24 cellular contexts compared by ENCODE assay signal in the genomic region with DNA sequence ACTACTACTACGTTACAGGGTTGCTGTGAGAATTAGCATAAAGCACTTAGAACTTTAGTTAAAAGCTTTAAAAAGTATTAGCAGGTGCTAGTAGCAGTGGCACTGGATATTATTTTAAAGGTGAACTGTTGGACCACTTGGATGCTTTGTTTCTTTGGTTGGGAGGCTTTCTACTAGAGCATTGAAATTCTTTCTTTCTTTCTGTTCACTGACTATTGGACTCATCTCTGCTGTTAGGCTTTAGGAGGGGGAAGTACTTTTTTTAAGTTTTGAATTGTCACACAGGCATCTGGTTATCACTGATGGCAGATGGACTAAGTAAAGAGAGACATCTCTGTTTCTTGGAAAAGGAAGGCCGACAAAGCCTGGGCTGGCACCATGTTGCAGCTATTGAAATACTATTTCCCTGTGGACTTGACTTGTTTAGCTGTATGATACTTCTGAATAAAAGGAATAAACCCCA. TPM values are rescaled to one million over a fixed set of nuclear protein-coding genes. Genes with fewer than 3 reads are reported as not detected.
DNase-seq lines count a peak whose midpoint lies in the region; ATAC-seq, FAIRE-seq and TF ChIP-seq lines count a peak whose summit lies in the region.
"Had no signal": no experiment of that assay in that cellular context is flagged by ENCODE, and none has a peak within 500 bp of the region (broad histone marks: within the 10 kb centered on the region; RNA-seq: fewer than 3 reads in every experiment).

No MANE protein-coding gene starts in this region.

- H3K36me3 Mint-ChIP-seq in activated B cell treated with CpG ODN at 0.5 μM for 24 hours (ENCODE audit: low read depth) (peaks cover 8% of the 10 kb centered on the region), natural killer cell (no peaks in the 10 kb centered on the region)

- H3K27ac Mint-ChIP-seq in activated B cell treated with CpG ODN at 0.5 μM for 24 hours (peak overlapping the region; percentile 10), natural killer cell (peak overlapping the region; percentile 88 to 94)
- H3K27ac Mint-ChIP-seq: CD4-positive, alpha-beta T cell had no signal

- POLR2A ChIA-PET in activated B cell treated with CpG ODN at 0.5 μM for 24 hours (lab: Charles Lee) = interaction anchor here (1.1 kb wide), 1 partner anchor 9 kb away, joined by 5 read pairs; no protein-coding TSS in a partner anchor

- H3K9me3 Mint-ChIP-seq in activated B cell treated with CpG ODN at 0.5 μM for 24 hours (no peaks in the 10 kb centered on the region), natural killer cell (no peaks in the 10 kb centered on the region)
- H3K9me3 Mint-ChIP-seq: CD4-positive, alpha-beta T cell had no signal

- no peak for ATAC-seq in activated B cell treated with CpG ODN at 0.5 μM for 24 hours (ENCODE audit: low read depth)
- ATAC-seq in natural killer cell = no peak
- ATAC-seq in HG02938 (IDR thresholded peaks at IDR 0.05; ENCODE audit: unreplicated experiment) = no peak
- ATAC-seq: HCT116 had no signal

- intact Hi-C loops in activated B cell treated with CpG ODN at 0.5 μM for 24 hours (cut with micrococcal nuclease) = loop anchor here (10.0 kb wide), 1 partner anchor 677 kb away; no protein-coding TSS in a partner anchor
- intact Hi-C loops in natural killer cell (cut with micrococcal nuclease) = loop anchor here (10.0 kb wide), 1 partner anchor 1537 kb away; the partner anchor contains the start of gene AHI1
- intact Hi-C loops in kidney (cut with DNase I) = no loop called here

- no peak overlapping the region for H3K27ac ChIP-seq in kidney (ENCODE audit: low read depth in 2 of 2, low read length in 2 of 2)
- H3K27ac ChIP-seq: suprapubic skin, uterus, WERI-Rb-1 had no signal

- no peak for FAIRE-seq in kidney (lab: Jason Lieb, UNC)
- FAIRE-seq: endothelial cell of umbilical vein, GM12892 had no signal

- H3K9me3 ChIP-seq in kidney (ENCODE audit: control insufficient read depth in 1 of 2, low read length in 2 of 2) = no peaks in the 10 kb centered on the region
- H3K9me3 ChIP-seq: suprapubic skin, uterus had no signal

- TF ChIP-seq CTCF in activated B cell treated with CpG ODN at 0.5 μM for 24 hours (IDR thresholded peaks at IDR 0.05) (no peak), natural killer cell (IDR thresholded peaks at IDR 0.05) (no peak), kidney (IDR thresholded peaks at IDR 0.05; ENCODE audit: borderline replicate concordance, extremely low read depth, insufficient read depth) (no peak)

- no peak overlapping the region for H3K4me3 ChIP-seq in kidney (ENCODE audit: low read length in 2 of 2)
- H3K4me3 ChIP-seq: suprapubic skin, uterus had no signal

- peaks cover 13 to 21% of the 10 kb centered on the region in 2 donors for H3K4me1 ChIP-seq in kidney (ENCODE audit: control insufficient read depth in 1 of 2, insufficient read depth in 1 of 2, low read depth in 1 of 2, low read length in 2 of 2)

- H3K4me3 Mint-ChIP-seq in activated B cell treated with CpG ODN at 0.5 μM for 24 hours = no peak overlapping the region
- peak overlapping the region; percentile 25 for H3K4me3 Mint-ChIP-seq in natural killer cell
- H3K4me3 Mint-ChIP-seq: CD4-positive, alpha-beta T cell had no signal

- H3K9ac ChIP-seq in kidney (ENCODE audit: low read length in 2 of 2) = no peak overlapping the region

- DNase-seq in GF-D8 (lab: John Stamatoyannopoulos, UW) (peak; percentile 48), NCI-H2171 treated with DMSO at 0.1 percent for 48 hours (lab: John Stamatoyannopoulos, UW) (peak; percentile 81), activated B cell treated with CpG ODN at 0.5 μM for 24 hours (no peak), natural killer cell (no peak), kidney (no peak), ecto neural progenitor cell (ENCODE audit: low spot score) (no peak)
- DNase-seq: activated CD4-positive, alpha-beta T cell treated with anti-CD3 and anti-CD28 coated beads, Interleukin-2, amount 50 U/mL, for 48 hours; activated gamma-delta T cell treated with Interleukin-2 at 50 U/mL for 16 hours; amygdala; CD4-positive, alpha-beta T cell; DMS79; islet precursor cell; Kasumi-1; NCI-H1105; NCI-H2029; posterior cingulate gyrus; SHP77 treated with DMSO at 0.1 percent for 48 hours; uterus; WERI-Rb-1 had no signal

- H3K4me1 Mint-ChIP-seq in activated B cell treated with CpG ODN at 0.5 μM for 24 hours (peaks cover 79% of the 10 kb centered on the region), natural killer cell (peaks cover 80 to 89% of the 10 kb centered on the region in 2 donors)

- H3K27me3 Mint-ChIP-seq in activated B cell treated with CpG ODN at 0.5 μM for 24 hours (no peaks in the 10 kb centered on the region), natural killer cell (ENCODE audit: low read depth in 2 of 2) (no peaks in the 10 kb centered on the region)
- H3K27me3 Mint-ChIP-seq: CD4-positive, alpha-beta T cell had no signal

- H3K36me3 ChIP-seq in kidney (ENCODE audit: control insufficient read depth in 1 of 2, insufficient read depth in 2 of 2, low read length in 2 of 2) = no peaks in the 10 kb centered on the region
- H3K36me3 ChIP-seq: suprapubic skin, uterus, WERI-Rb-1 had no signal

- CTCF ChIA-PET in activated B cell treated with CpG ODN at 0.5 μM for 24 hours (lab: Charles Lee) = interaction anchor here (0.8 to 0.9 kb wide), 2 partner anchors 15 to 139 kb away, joined by 3 to 5 read pairs; no protein-coding TSS in a partner anchor

RNA-seq across cellular contexts. Expression of gene TBPL1, which starts 4.8 kb away (rescaled TPM):
- total RNA-seq in activated B cell treated with CpG ODN at 0.5 μM for 24 hours (33.0 and 35.7 TPM in 2 replicates), natural killer cell (10 to 100 TPM; 54.8 to 71.0 (median 59.9) TPM), kidney (17.3 TPM)
- polyA plus RNA-seq in kidney (ENCODE audit: insufficient read depth, low read depth, low replicate concordance) = 20.7 TPM

Comparison
In these comparisons a context has a peak if more than half of its experiments do, and no peak if none do; other contexts are left out.
1. DNase-seq: peak in GF-D8 (single experiment) and NCI-H2171 treated with DMSO at 0.1 percent for 48 hours (single experiment); none in activated B cell treated with CpG ODN at 0.5 μM for 24 hours (single experiment), natural killer cell (single experiment), kidney (single experiment) and ecto neural progenitor cell (single experiment).